9 cellular contexts compared by ENCODE assay signal in genomic region chr2:40256649-40257048, GRCh38.
DNase-seq lines count a peak whose midpoint lies in the region; ATAC-seq, FAIRE-seq and TF ChIP-seq lines count a peak whose summit lies in the region.
"Had no signal": no experiment of that assay in that cellular context is flagged by ENCODE, and none has a peak within 500 bp of the region (broad histone marks: within the 10 kb centered on the region; RNA-seq: fewer than 3 reads in every experiment).

No MANE protein-coding gene starts in this region.

- H3K27me3 ChIP-seq in HepG2 (ENCODE audit: control insufficient read depth in 1 of 2, insufficient read depth in 2 of 2, low read length in 2 of 2) = no peaks in the 10 kb centered on the region
- no peaks in the 10 kb centered on the region for H3K27me3 ChIP-seq in right lobe of liver

- H4K20me1 ChIP-seq in HepG2 (ENCODE audit: insufficient read depth, low read length) = no peaks in the 10 kb centered on the region

- FAIRE-seq in HepG2 (lab: Jason Lieb, UNC) (no peak), urothelium cell line (lab: Jason Lieb, UNC) (no peak)

- H3K27ac ChIP-seq in HepG2 (ENCODE audit: extremely low read length, insufficient read depth, low read length) (no peak overlapping the region), right lobe of liver (no peak overlapping the region)

- BruUV-seq in HepG2 (replicated peaks; lab: Mats Ljungman, UMichigan) = no TSS peak

- H2AFZ ChIP-seq in HepG2 (ENCODE audit: low read length) = no peak overlapping the region

- peak; percentile 12 for DNase-seq in HepG2 (ENCODE audit: low spot score)
- no peak for DNase-seq in right lobe of liver
- peak; percentile 87 for DNase-seq in NCI-H146 (lab: John Stamatoyannopoulos, UW)
- DNase-seq in choroid plexus epithelial cell (ENCODE audit: low read depth) = peak; percentile 17
- DNase-seq in urothelium cell line (ENCODE audit: low spot score) = peak; percentile 30
- DNase-seq: right cardiac atrium had no signal

- TF ChIP-seq RAD21 in HepG2 (CRISPR knock-in tag; IDR thresholded peaks at IDR 0.05) = no peak

- ATAC-seq in HepG2 = peak; percentile 94
- no peak for ATAC-seq in right lobe of liver
- ATAC-seq in GM21526 (IDR thresholded peaks at IDR 0.05; ENCODE audit: low FRiP score, unreplicated experiment) = no peak
- ATAC-seq in GM21576 (IDR thresholded peaks at IDR 0.05; ENCODE audit: unreplicated experiment) = no peak
- ATAC-seq in GM21825 (IDR thresholded peaks at IDR 0.05; ENCODE audit: unreplicated experiment) = no peak

- no peak for TF ChIP-seq EP300 in HepG2 (IDR thresholded peaks at IDR 0.05; ENCODE audit: low read depth in 2 of 2, low read length in 2 of 2)
- TF ChIP-seq EP300 in HepG2 (CRISPR knock-in tag; IDR thresholded peaks at IDR 0.05; ENCODE audit: borderline replicate concordance) = no peak

- no peak for TF ChIP-seq POLR2A in HepG2 (IDR thresholded peaks at IDR 0.05; ENCODE audit: insufficient read depth in 1 of 2, low read depth in 2 of 2, low read length in 2 of 2)
- no peak for TF ChIP-seq POLR2A in right lobe of liver (IDR thresholded peaks at IDR 0.05)

- H3K4me3 ChIP-seq in HepG2 (replicated peaks in 1 of 3; ENCODE audit: insufficient read depth in 1 of 3, low read depth in 2 of 3, low read length in 3 of 3) (no peak overlapping the region), right lobe of liver (no peak overlapping the region), choroid plexus epithelial cell (ENCODE audit: low read depth, low read length) (no peak overlapping the region)

- H3K4me1 ChIP-seq in HepG2 (ENCODE audit: insufficient read depth, low read length) = no peaks in the 10 kb centered on the region
- no peaks in the 10 kb centered on the region for H3K4me1 ChIP-seq in right lobe of liver

- intact Hi-C loops in HepG2 (cut with micrococcal nuclease; ENCODE audit: unreplicated experiment) = no loop called here
- intact Hi-C loops in right lobe of liver (cut with DNase I) = no loop called here

- no peaks in the 10 kb centered on the region for H3K36me3 ChIP-seq in HepG2 (replicated peaks in 1 of 2; ENCODE audit: control insufficient read depth in 1 of 2, insufficient read depth in 2 of 2, low read length in 2 of 2)
- no peaks in the 10 kb centered on the region for H3K36me3 ChIP-seq in right lobe of liver

- H3K4me2 ChIP-seq in HepG2 (ENCODE audit: low read depth, low read length) = no peak overlapping the region

- H3K79me2 ChIP-seq in HepG2 (ENCODE audit: insufficient read depth, low read length) = no peaks in the 10 kb centered on the region

- H3K9me3 ChIP-seq in HepG2 (ENCODE audit: low read length) (no peaks in the 10 kb centered on the region), right lobe of liver (no peaks in the 10 kb centered on the region)

- in situ Hi-C loops in HepG2 (cut with HindIII; ENCODE audit: extremely low pct_ligation_motif_present, low pct_unique_long_range_greater_than_20kb) = no loop called here

- POLR2A ChIA-PET in HepG2 (lab: Yijun Ruan, JAX) = no interaction called here

- CTCF ChIA-PET in HepG2 (lab: Yijun Ruan, JAX; ENCODE audit: low intra/inter-chr PET ratio, low total read pairs) = no interaction called here

- H3K9ac ChIP-seq in HepG2 (ENCODE audit: insufficient read depth, low read depth, low read length) = no peak overlapping the region

- TF ChIP-seq CTCF in HepG2 (CRISPR knock-in tag; IDR thresholded peaks at IDR 0.05) (no peak), right lobe of liver (IDR thresholded peaks at IDR 0.05) (no peak), choroid plexus epithelial cell (conservative IDR thresholded peaks at IDR 0.05; ENCODE audit: low read depth, low read length) (peak; percentile 36)

TF ChIP-seq in HepG2, 621 proteins besides CTCF, POLR2A, EP300 and RAD21:
- TF ChIP-seq MAF1 (CRISPR knock-in tag; IDR thresholded peaks at IDR 0.05; ENCODE audit: borderline replicate concordance) (no peak), ZNF512B (CRISPR knock-in tag; IDR thresholded peaks at IDR 0.05; ENCODE audit: borderline replicate concordance) (no peak), PHF5A (CRISPR knock-in tag; IDR thresholded peaks at IDR 0.05; ENCODE audit: low read depth, unreplicated experiment) (no peak), ZMYM4 (CRISPR knock-in tag; IDR thresholded peaks at IDR 0.05) (no peak)
- TF ChIP-seq, protein P1, sequence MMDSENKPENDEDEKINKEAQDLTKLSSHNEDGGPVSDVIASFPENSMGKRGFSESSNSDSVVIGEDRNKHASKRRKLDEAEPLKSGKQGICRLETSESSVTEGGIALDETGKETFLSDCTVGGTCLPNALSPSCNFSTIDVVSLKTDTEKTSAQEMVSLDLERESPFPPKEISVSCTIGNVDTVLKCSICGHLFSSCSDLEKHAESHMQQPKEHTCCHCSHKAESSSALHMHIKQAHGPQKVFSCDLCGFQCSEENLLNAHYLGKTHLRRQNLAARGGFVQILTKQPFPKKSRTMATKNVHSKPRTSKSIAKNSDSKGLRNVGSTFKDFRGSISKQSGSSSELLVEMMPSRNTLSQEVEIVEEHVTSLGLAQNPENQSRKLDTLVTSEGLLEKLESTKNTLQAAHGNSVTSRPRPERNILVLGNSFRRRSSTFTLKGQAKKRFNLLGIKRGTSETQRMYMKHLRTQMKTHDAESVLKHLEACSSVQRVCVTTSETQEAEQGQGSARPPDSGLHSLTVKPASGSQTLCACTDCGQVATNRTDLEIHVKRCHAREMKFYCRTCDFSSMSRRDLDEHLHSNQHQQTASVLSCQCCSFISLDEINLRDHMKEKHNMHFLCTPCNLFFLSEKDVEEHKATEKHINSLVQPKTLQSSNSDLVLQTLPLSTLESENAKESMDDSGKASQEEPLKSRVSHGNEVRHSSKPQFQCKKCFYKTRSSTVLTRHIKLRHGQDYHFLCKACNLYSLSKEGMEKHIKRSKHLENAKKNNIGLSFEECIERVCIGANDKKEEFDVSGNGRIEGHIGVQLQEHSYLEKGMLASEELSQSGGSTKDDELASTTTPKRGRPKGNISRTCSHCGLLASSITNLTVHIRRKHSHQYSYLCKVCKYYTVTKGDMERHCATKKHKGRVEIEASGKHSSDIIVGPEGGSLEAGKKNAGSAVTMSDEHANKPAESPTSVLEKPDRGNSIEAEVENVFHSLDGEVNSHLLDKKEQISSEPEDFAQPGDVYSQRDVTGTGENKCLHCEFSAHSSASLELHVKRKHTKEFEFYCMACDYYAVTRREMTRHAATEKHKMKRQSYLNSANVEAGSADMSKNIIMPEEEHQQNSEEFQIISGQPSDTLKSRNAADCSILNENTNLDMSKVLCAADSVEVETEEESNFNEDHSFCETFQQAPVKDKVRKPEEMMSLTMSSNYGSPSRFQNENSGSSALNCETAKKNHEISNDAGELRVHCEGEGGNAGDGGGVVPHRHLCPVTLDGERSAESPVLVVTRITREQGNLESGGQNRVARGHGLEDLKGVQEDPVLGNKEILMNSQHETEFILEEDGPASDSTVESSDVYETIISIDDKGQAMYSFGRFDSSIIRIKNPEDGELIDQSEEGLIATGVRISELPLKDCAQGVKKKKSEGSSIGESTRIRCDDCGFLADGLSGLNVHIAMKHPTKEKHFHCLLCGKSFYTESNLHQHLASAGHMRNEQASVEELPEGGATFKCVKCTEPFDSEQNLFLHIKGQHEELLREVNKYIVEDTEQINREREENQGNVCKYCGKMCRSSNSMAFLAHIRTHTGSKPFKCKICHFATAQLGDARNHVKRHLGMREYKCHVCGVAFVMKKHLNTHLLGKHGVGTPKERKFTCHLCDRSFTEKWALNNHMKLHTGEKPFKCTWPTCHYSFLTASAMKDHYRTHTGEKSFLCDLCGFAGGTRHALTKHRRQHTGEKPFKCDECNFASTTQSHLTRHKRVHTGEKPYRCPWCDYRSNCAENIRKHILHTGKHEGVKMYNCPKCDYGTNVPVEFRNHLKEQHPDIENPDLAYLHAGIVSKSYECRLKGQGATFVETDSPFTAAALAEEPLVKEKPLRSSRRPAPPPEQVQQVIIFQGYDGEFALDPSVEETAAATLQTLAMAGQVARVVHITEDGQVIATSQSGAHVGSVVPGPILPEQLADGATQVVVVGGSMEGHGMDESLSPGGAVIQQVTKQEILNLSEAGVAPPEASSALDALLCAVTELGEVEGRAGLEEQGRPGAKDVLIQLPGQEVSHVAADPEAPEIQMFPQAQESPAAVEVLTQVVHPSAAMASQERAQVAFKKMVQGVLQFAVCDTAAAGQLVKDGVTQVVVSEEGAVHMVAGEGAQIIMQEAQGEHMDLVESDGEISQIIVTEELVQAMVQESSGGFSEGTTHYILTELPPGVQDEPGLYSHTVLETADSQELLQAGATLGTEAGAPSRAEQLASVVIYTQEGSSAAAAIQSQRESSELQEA (CRISPR knock-in tag; IDR thresholded peaks at IDR 0.05; ENCODE audit: not compliant biosample characterization) = no peak
TF ChIP-seq in HepG2: peak in this region for 0.

Comparison
In these comparisons a context has a peak if more than half of its experiments do, and no peak if none do; other contexts are left out.
1. DNase-seq: peak in HepG2 (single experiment), NCI-H146 (single experiment), choroid plexus epithelial cell (single experiment) and urothelium cell line (single experiment); none in right lobe of liver (0 of 3).